ENCODE assay signal across 1 cellular context in the genomic region with DNA sequence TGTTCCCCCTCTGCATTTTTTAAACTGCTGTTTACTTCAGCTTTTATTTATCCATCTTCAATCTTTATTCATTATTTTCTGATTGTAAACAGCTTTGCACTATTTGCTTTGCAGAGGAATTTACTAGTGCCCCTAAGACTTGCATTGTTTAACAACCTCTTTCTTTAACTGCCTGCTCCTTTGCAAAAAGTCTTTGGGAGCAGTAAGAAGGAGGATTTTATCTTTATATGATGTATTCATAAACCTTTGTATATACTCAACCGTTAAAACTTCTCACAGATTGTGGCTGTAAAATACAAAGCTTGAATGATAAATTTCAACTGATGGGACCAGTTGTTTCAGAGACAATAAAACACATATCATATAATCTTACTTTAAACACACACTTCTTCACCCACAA.
TF ChIP-seq lines count a peak whose summit lies in the region.

No MANE protein-coding gene starts in this region.

TF ChIP-seq in HEK293T, 16 proteins besides CTCF, POLR2A, EP300 and RAD21 (continued from another document):
- TF ChIP-seq, protein P1, sequence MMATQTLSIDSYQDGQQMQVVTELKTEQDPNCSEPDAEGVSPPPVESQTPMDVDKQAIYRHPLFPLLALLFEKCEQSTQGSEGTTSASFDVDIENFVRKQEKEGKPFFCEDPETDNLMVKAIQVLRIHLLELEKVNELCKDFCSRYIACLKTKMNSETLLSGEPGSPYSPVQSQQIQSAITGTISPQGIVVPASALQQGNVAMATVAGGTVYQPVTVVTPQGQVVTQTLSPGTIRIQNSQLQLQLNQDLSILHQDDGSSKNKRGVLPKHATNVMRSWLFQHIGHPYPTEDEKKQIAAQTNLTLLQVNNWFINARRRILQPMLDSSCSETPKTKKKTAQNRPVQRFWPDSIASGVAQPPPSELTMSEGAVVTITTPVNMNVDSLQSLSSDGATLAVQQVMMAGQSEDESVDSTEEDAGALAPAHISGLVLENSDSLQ (IDR thresholded peaks at IDR 0.05): no peak
